Comparison of ENCODE assay signal across 30 cellular contexts in the genomic region with DNA sequence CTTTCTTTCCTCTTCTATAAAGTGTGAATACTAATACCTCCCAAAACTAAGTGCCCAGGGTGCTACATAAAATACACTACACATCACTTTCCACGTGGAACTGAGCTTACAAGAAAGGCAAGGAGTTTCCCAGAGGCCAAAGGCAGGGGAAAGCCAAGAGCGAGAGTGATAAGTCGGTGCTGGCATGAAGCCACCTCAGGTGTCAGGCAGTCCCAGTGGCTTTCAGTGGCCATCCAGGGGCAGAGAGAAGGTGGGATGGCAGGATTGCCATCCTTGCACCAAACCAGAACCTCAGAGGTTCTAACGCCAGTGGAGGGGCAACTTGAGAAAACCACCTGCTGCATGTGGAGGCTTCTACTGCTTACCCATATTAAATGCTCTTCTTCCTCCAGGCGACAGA.
DNase-seq lines count a peak whose midpoint lies in the region; ATAC-seq, FAIRE-seq and TF ChIP-seq lines count a peak whose summit lies in the region.
"Had no signal": no experiment of that assay in that cellular context is flagged by ENCODE, and none has a peak within 500 bp of the region (broad histone marks: within the 10 kb centered on the region; RNA-seq: fewer than 3 reads in every experiment).

No MANE protein-coding gene starts in this region.

- H3K4me1 ChIP-seq in RWPE2 (ENCODE audit: insufficient read depth, poor library complexity, severe bottlenecking) (peaks cover 38% of the 10 kb centered on the region), kidney (ENCODE audit: control insufficient read depth in 1 of 2, insufficient read depth in 1 of 2, low read depth in 1 of 2, low read length in 2 of 2) (no peaks in the 10 kb centered on the region), spleen (no peaks in the 10 kb centered on the region)
- H3K4me1 ChIP-seq: gastrocnemius medialis, psoas muscle had no signal

- BruUV-seq in Calu3 (replicated peaks; lab: Mats Ljungman, UMichigan) = no TSS peak

- FAIRE-seq in kidney (lab: Jason Lieb, UNC) = no peak
- FAIRE-seq: GM19239, small intestine had no signal

- peak overlapping the region; percentile 83 for H3K27ac Mint-ChIP-seq in Calu3 (ENCODE audit: unreplicated experiment)
- H3K27ac Mint-ChIP-seq: activated CD8-positive, alpha-beta T cell treated with anti-CD3 and anti-CD28 coated beads, Interleukin-2, amount 10 ng/mL, durations not matched to agents 7 days and 5 days; CD4-positive, CD25-positive, alpha-beta regulatory T cell; IgD-negative memory B cell; nephron had no signal

- CTCF ChIA-PET in Calu3 (lab: Charles Lee) = no interaction called here

- DNase-seq in Calu3 (no peak), RWPE2 (ENCODE audit: low spot score) (peak; percentile 46), kidney (peak; percentile 25), spleen (peak; percentile 14), NCI-H146 treated with DMSO at 0.1 percent for 48 hours (lab: John Stamatoyannopoulos, UW; ENCODE audit: unreplicated experiment) (no peak)
- no peak for DNase-seq in stimulated activated CD4-positive, alpha-beta T cell treated with anti-CD3 and anti-CD28 coated beads, Interleukin-4, amount 100 ng/mL, for 1 hour
- DNase-seq: activated CD8-positive, alpha-beta T cell treated with anti-CD3 and anti-CD28 coated beads, Interleukin-2, amount 10 ng/mL, durations not matched to agents 7 days and 5 days; activated gamma-delta T cell; activated T-cell treated with anti-CD3 and anti-CD28 coated beads, Interleukin-2, amount 50 U/mL, for 1 hour; brain microvascular endothelial cell; CD4-positive, CD25-positive, alpha-beta regulatory T cell; DMS 273 treated with DMSO at 0.1 percent for 48 hours; effector memory CD4-positive, alpha-beta T cell; esophagus squamous epithelium; gastrocnemius medialis; NCI-H1105 treated with DMSO at 0.1 percent for 48 hours; NCI-H2029 treated with DMSO at 0.1 percent for 48 hours; NCI-H2227 treated with DMSO at 0.1 percent for 48 hours; NCI-H748 treated with DMSO at 0.1 percent for 48 hours; SIG-M5; small intestine; stimulated activated CD4-positive, alpha-beta T cell treated with anti-CD3 and anti-CD28 coated beads, Interleukin-2, amount 100 ng/mL, for 24 hours; substantia nigra had no signal

- intact Hi-C loops in Calu3 (cut with micrococcal nuclease; ENCODE audit: unreplicated experiment) = loop anchor here (2.0 kb wide), 1 partner anchor 77 kb away; no protein-coding TSS in a partner anchor
- intact Hi-C loops in kidney (cut with DNase I) = no loop called here
- intact Hi-C loops in spleen (cut with DNase I; ENCODE audit: low total_unique reads) = no loop called here

- peaks cover 10% of the 10 kb centered on the region for H3K36me3 Mint-ChIP-seq in Calu3 (ENCODE audit: insufficient read depth, unreplicated experiment)
- H3K36me3 Mint-ChIP-seq: CD4-positive, CD25-positive, alpha-beta regulatory T cell had no signal

- TF ChIP-seq POLR2A in spleen (IDR thresholded peaks at IDR 0.05) = no peak

- TF ChIP-seq CTCF in Calu3 (IDR thresholded peaks at IDR 0.05; ENCODE audit: unreplicated experiment) (no peak), RWPE2 (IDR thresholded peaks at IDR 0.05; ENCODE audit: poor library complexity, severe bottlenecking) (no peak), kidney (IDR thresholded peaks at IDR 0.05; ENCODE audit: borderline replicate concordance, extremely low read depth, insufficient read depth) (no peak), spleen (IDR thresholded peaks at IDR 0.05 in 8 of 11, conservative IDR thresholded peaks at IDR 0.05 in 3 of 11) (no peak)

- no peaks in the 10 kb centered on the region for H3K27me3 Mint-ChIP-seq in Calu3 (ENCODE audit: unreplicated experiment)

- ATAC-seq in RWPE2 (ENCODE audit: low read depth) (no peak), HG02884 (IDR thresholded peaks at IDR 0.05; ENCODE audit: unreplicated experiment) (no peak)
- ATAC-seq: activated CD4-positive, CD25-positive, alpha-beta regulatory T cell treated with anti-CD3 and anti-CD28 coated beads, Interleukin-2, amount 50 U/mL, for 24 hours; activated CD8-positive, alpha-beta T cell treated with anti-CD3 and anti-CD28 coated beads, Interleukin-2, amount 10 ng/mL, durations not matched to agents 7 days and 5 days; gastrocnemius medialis; mucosa of descending colon; psoas muscle had no signal

- no peak overlapping the region for H3K4me3 ChIP-seq in RWPE2 (ENCODE audit: severe bottlenecking)
- no peak overlapping the region for H3K4me3 ChIP-seq in kidney (ENCODE audit: low read length in 2 of 2)
- H3K4me3 ChIP-seq in spleen = no peak overlapping the region
- H3K4me3 ChIP-seq: gastrocnemius medialis, mucosa of descending colon, psoas muscle had no signal

- H3K27ac ChIP-seq in RWPE2 (ENCODE audit: poor library complexity, severe bottlenecking) (peak overlapping the region; percentile 98), kidney (ENCODE audit: low read depth in 2 of 2, low read length in 2 of 2) (no peak overlapping the region), spleen (no peak overlapping the region)
- H3K27ac ChIP-seq: brain microvascular endothelial cell, gastrocnemius medialis, psoas muscle had no signal

- H3K9ac ChIP-seq in kidney (ENCODE audit: low read length in 2 of 2) = no peak overlapping the region

- H3K9me3 ChIP-seq in RWPE2 (ENCODE audit: severe bottlenecking) (peaks cover under 1% of the 10 kb centered on the region), kidney (ENCODE audit: control insufficient read depth in 1 of 2, low read length in 2 of 2) (peaks cover 4 to 13% of the 10 kb centered on the region in 2 donors), spleen (peaks cover 0 to 35% (median 26%) of the 10 kb centered on the region in 8 donors)

- no peaks in the 10 kb centered on the region for H3K36me3 ChIP-seq in RWPE2 (ENCODE audit: low read depth)
- H3K36me3 ChIP-seq in kidney (ENCODE audit: control insufficient read depth in 1 of 2, insufficient read depth in 2 of 2, low read length in 2 of 2) = no peaks in the 10 kb centered on the region
- no peaks in the 10 kb centered on the region for H3K36me3 ChIP-seq in spleen
- H3K36me3 ChIP-seq: brain microvascular endothelial cell, esophagus squamous epithelium, gastrocnemius medialis had no signal

- peaks cover 2% of the 10 kb centered on the region for H3K9me3 Mint-ChIP-seq in Calu3 (ENCODE audit: low read depth, unreplicated experiment)

- peaks cover 42% of the 10 kb centered on the region for H3K4me1 Mint-ChIP-seq in Calu3 (ENCODE audit: low read depth, unreplicated experiment)
- H3K4me1 Mint-ChIP-seq: CD4-positive, CD25-positive, alpha-beta regulatory T cell; IgD-negative memory B cell had no signal

- H3K4me3 Mint-ChIP-seq in Calu3 (ENCODE audit: low read depth, unreplicated experiment) = peak overlapping the region; percentile 28
- H3K4me3 Mint-ChIP-seq: activated CD8-positive, alpha-beta T cell treated with anti-CD3 and anti-CD28 coated beads, Interleukin-2, amount 10 ng/mL, durations not matched to agents 7 days and 5 days; IgD-negative memory B cell; nephron had no signal

- WGBS in spleen, 5 donors = 78 to 87% (median 83%) methylated on average over 5 of the region's 5 CpGs

- H3K27me3 ChIP-seq in RWPE2 (ENCODE audit: insufficient read depth, poor library complexity, severe bottlenecking) (no peaks in the 10 kb centered on the region), spleen (replicated peaks in 1 of 7) (peaks cover 0 to 27% (median 0%) of the 10 kb centered on the region in 7 donors)
- H3K27me3 ChIP-seq: brain microvascular endothelial cell, gastrocnemius medialis had no signal

Comparison
In these comparisons a context has a peak if more than half of its experiments do, and no peak if none do; other contexts are left out.
1. DNase-seq: peak in RWPE2 (single experiment), kidney (single experiment) and spleen (single experiment); none in Calu3 (single experiment), stimulated activated CD4-positive, alpha-beta T cell treated with anti-CD3 and anti-CD28 coated beads, Interleukin-4, amount 100 ng/mL, for 1 hour (single experiment) and NCI-H146 treated with DMSO at 0.1 percent for 48 hours (single experiment).